ENCODE assay signal across 2 cellular contexts in genomic region chr18:78793313-78793712, GRCh38.
TF ChIP-seq lines count a peak whose summit lies in the region.

No MANE protein-coding gene starts in this region.

TF ChIP-seq in SK-N-SH, 30 proteins besides CTCF, POLR2A, EP300 and RAD21 (continued from another document):
- TF ChIP-seq REST (IDR thresholded peaks at IDR 0.05; ENCODE audit: low read depth, low read length) = peak; percentile 63; the same call in 1 of the 2 replicates
TF ChIP-seq in SK-N-SH: peak in this region for 1.

TF ChIP-seq in SK-N-SH treated with all-trans-retinoic acid at 6 μM for 48 hours, 23 proteins besides CTCF, POLR2A, EP300 and RAD21 (continued from another document):
- TF ChIP-seq, protein P1, sequence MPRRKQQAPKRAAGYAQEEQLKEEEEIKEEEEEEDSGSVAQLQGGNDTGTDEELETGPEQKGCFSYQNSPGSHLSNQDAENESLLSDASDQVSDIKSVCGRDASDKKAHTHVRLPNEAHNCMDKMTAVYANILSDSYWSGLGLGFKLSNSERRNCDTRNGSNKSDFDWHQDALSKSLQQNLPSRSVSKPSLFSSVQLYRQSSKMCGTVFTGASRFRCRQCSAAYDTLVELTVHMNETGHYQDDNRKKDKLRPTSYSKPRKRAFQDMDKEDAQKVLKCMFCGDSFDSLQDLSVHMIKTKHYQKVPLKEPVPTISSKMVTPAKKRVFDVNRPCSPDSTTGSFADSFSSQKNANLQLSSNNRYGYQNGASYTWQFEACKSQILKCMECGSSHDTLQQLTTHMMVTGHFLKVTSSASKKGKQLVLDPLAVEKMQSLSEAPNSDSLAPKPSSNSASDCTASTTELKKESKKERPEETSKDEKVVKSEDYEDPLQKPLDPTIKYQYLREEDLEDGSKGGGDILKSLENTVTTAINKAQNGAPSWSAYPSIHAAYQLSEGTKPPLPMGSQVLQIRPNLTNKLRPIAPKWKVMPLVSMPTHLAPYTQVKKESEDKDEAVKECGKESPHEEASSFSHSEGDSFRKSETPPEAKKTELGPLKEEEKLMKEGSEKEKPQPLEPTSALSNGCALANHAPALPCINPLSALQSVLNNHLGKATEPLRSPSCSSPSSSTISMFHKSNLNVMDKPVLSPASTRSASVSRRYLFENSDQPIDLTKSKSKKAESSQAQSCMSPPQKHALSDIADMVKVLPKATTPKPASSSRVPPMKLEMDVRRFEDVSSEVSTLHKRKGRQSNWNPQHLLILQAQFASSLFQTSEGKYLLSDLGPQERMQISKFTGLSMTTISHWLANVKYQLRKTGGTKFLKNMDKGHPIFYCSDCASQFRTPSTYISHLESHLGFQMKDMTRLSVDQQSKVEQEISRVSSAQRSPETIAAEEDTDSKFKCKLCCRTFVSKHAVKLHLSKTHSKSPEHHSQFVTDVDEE (CRISPR knock-in tag; IDR thresholded peaks at IDR 0.05) = no peak
- TF ChIP-seq, protein P2, sequence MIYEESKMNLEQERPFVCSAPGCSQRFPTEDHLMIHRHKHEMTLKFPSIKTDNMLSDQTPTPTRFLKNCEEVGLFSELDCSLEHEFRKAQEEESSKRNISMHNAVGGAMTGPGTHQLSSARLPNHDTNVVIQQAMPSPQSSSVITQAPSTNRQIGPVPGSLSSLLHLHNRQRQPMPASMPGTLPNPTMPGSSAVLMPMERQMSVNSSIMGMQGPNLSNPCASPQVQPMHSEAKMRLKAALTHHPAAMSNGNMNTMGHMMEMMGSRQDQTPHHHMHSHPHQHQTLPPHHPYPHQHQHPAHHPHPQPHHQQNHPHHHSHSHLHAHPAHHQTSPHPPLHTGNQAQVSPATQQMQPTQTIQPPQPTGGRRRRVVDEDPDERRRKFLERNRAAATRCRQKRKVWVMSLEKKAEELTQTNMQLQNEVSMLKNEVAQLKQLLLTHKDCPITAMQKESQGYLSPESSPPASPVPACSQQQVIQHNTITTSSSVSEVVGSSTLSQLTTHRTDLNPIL (CRISPR knock-in tag; IDR thresholded peaks at IDR 0.05; ENCODE audit: low read depth) = no peak
- TF ChIP-seq CSDC2 (CRISPR knock-in tag; IDR thresholded peaks at IDR 0.05) (no peak), PATZ1 (CRISPR knock-in tag; IDR thresholded peaks at IDR 0.05; ENCODE audit: borderline replicate concordance) (no peak), OSR1 (CRISPR knock-in tag; IDR thresholded peaks at IDR 0.05) (no peak), GLIS3 (CRISPR knock-in tag; IDR thresholded peaks at IDR 0.05) (no peak), CSRNP3 (CRISPR knock-in tag; IDR thresholded peaks at IDR 0.05) (no peak), ZNF8 (CRISPR knock-in tag; IDR thresholded peaks at IDR 0.05) (no peak), ZNF70 (CRISPR knock-in tag; IDR thresholded peaks at IDR 0.05) (no peak), PPARA (CRISPR knock-in tag; IDR thresholded peaks at IDR 0.05; ENCODE audit: borderline replicate concordance) (no peak), SNAI2 (CRISPR knock-in tag; IDR thresholded peaks at IDR 0.05) (no peak), TCF4 (CRISPR knock-in tag; IDR thresholded peaks at IDR 0.05; ENCODE audit: borderline replicate concordance) (no peak), ARNTL (CRISPR knock-in tag; IDR thresholded peaks at IDR 0.05; ENCODE audit: borderline replicate concordance, low read depth) (no peak), ZFP30 (CRISPR knock-in tag; IDR thresholded peaks at IDR 0.05) (no peak), ESRRG (CRISPR knock-in tag; IDR thresholded peaks at IDR 0.05) (no peak), ISL1 (CRISPR knock-in tag; IDR thresholded peaks at IDR 0.05) (no peak), TOX (CRISPR knock-in tag; IDR thresholded peaks at IDR 0.05; ENCODE audit: borderline replicate concordance) (no peak)
TF ChIP-seq in SK-N-SH treated with all-trans-retinoic acid at 6 μM for 48 hours: peak in this region for 0.
